Comparison of ENCODE assay signal across 9 cellular contexts in genomic region chr22:43007519-43008102, GRCh38. TPM values are rescaled to one million over a fixed set of nuclear protein-coding genes. Genes with fewer than 3 reads are reported as not detected.
DNase-seq lines count a peak whose midpoint lies in the region; ATAC-seq and TF ChIP-seq lines count a peak whose summit lies in the region.
"Had no signal": no experiment of that assay in that cellular context is flagged by ENCODE, and none has a peak within 500 bp of the region (broad histone marks: within the 10 kb centered on the region; RNA-seq: fewer than 3 reads in every experiment).

No MANE protein-coding gene starts in this region.

- H3K4me3 Mint-ChIP-seq in CD4-positive, CD25-positive, alpha-beta regulatory T cell = peak overlapping the region in 2 of 4 donors; percentile 26 to 60

- no peaks in the 10 kb centered on the region for H3K9me3 Mint-ChIP-seq in CD4-positive, CD25-positive, alpha-beta regulatory T cell

- ATAC-seq in CD4-positive, CD25-positive, alpha-beta regulatory T cell (ENCODE audit: low read depth in 2 of 2) = no peak
- ATAC-seq in GM18498 (IDR thresholded peaks at IDR 0.05; ENCODE audit: unreplicated experiment) = no peak
- ATAC-seq in GM21717 (IDR thresholded peaks at IDR 0.05; ENCODE audit: unreplicated experiment) = no peak

- H3K27ac ChIP-seq in CD4-positive, CD25-positive, alpha-beta regulatory T cell (ENCODE audit: insufficient read depth, low read length, poor library complexity, severe bottlenecking) = no peak overlapping the region
- peak overlapping the region; percentile 93 to 95 for H3K27ac ChIP-seq in mucosa of rectum (ENCODE audit: low read depth in 2 of 2, low read length in 2 of 2)
- H3K27ac ChIP-seq: uterus had no signal

- no peaks in the 10 kb centered on the region for H3K27me3 Mint-ChIP-seq in CD4-positive, CD25-positive, alpha-beta regulatory T cell

- H3K4me1 Mint-ChIP-seq in CD4-positive, CD25-positive, alpha-beta regulatory T cell = peaks cover 41 to 90% (median 63%) of the 10 kb centered on the region in 4 donors

- no peaks in the 10 kb centered on the region for H3K36me3 Mint-ChIP-seq in CD4-positive, CD25-positive, alpha-beta regulatory T cell

- H3K27ac Mint-ChIP-seq in CD4-positive, CD25-positive, alpha-beta regulatory T cell = peak overlapping the region; percentile 51 to 81 (median 68)

- H3K4me3 ChIP-seq in CD4-positive, CD25-positive, alpha-beta regulatory T cell (ENCODE audit: low read depth, low read length) = no peak overlapping the region
- H3K4me3 ChIP-seq in choroid plexus epithelial cell (ENCODE audit: low read depth, low read length) (no peak overlapping the region), mucosa of rectum (ENCODE audit: low read length in 2 of 2) (no peak overlapping the region)
- H3K4me3 ChIP-seq: uterus had no signal

- H3K9me3 ChIP-seq in CD4-positive, CD25-positive, alpha-beta regulatory T cell (ENCODE audit: control insufficient read depth in 2 of 2, low read length in 2 of 2) = no peaks in the 10 kb centered on the region
- H3K9me3 ChIP-seq in mucosa of rectum (ENCODE audit: control insufficient read depth in 2 of 2, low read length in 2 of 2) = no peaks in the 10 kb centered on the region
- H3K9me3 ChIP-seq: uterus had no signal

- H3K36me3 ChIP-seq in CD4-positive, CD25-positive, alpha-beta regulatory T cell (ENCODE audit: control insufficient read depth, insufficient read depth, low read length) = no peaks in the 10 kb centered on the region
- H3K36me3 ChIP-seq in mucosa of rectum (ENCODE audit: control insufficient read depth in 2 of 2, insufficient read depth in 2 of 2, low read length in 2 of 2) = no peaks in the 10 kb centered on the region
- H3K36me3 ChIP-seq: uterus had no signal

- H3K27me3 ChIP-seq in CD4-positive, CD25-positive, alpha-beta regulatory T cell (ENCODE audit: control insufficient read depth, insufficient read depth, low read length) = no peaks in the 10 kb centered on the region
- H3K27me3 ChIP-seq in mucosa of rectum (ENCODE audit: control insufficient read depth in 2 of 2, insufficient read depth in 2 of 2, low read length in 2 of 2) = no peaks in the 10 kb centered on the region
- H3K27me3 ChIP-seq: uterus had no signal

- DNase-seq in CD4-positive, CD25-positive, alpha-beta regulatory T cell = no peak
- DNase-seq in LHCN-M2 (ENCODE audit: low read depth) = peak; percentile 74
- DNase-seq in choroid plexus epithelial cell (ENCODE audit: low read depth) = peak; percentile 67
- DNase-seq in SW 1271 (lab: John Stamatoyannopoulos, UW) = no peak
- DNase-seq in NCI-H187 (lab: John Stamatoyannopoulos, UW) = no peak
- DNase-seq: uterus had no signal

- peak overlapping the region; percentile 58 to 61 for H3K9ac ChIP-seq in mucosa of rectum (ENCODE audit: low read depth in 1 of 2, low read length in 2 of 2)

- no peak for TF ChIP-seq CTCF in choroid plexus epithelial cell (conservative IDR thresholded peaks at IDR 0.05; ENCODE audit: low read depth, low read length)

- H3K4me1 ChIP-seq in CD4-positive, CD25-positive, alpha-beta regulatory T cell (ENCODE audit: control insufficient read depth, insufficient read depth, low read length, poor library complexity, severe bottlenecking) = peaks cover 22% of the 10 kb centered on the region
- H3K4me1 ChIP-seq in mucosa of rectum (ENCODE audit: control insufficient read depth in 2 of 2, insufficient read depth in 2 of 2, low read length in 2 of 2) = peaks cover 55 to 67% of the 10 kb centered on the region in 2 donors

RNA-seq across cellular contexts. Expression of gene PACSIN2, which starts 7.3 kb away (rescaled TPM):
- total RNA-seq in CD4-positive, CD25-positive, alpha-beta regulatory T cell = 60.8 TPM
- 10 to 100 TPM; 27.5 to 38.1 (median 34.7) TPM for polyA plus RNA-seq in CD4-positive, CD25-positive, alpha-beta regulatory T cell
- total RNA-seq in LHCN-M2 (2014; rRNA removed) = 66.3 and 66.8 TPM in 2 replicates
- polyA plus RNA-seq in LHCN-M2 (2012) = 44.8 TPM

Comparison
In these comparisons a context has a peak if more than half of its experiments do, and no peak if none do; other contexts are left out.
1. DNase-seq: peak in LHCN-M2 (single experiment) and choroid plexus epithelial cell (single experiment); none in CD4-positive, CD25-positive, alpha-beta regulatory T cell (0 of 3), SW 1271 (0 of 2) and NCI-H187 (0 of 2).